In genomic region chr4:56424697-56425514, GRCh38 we compare ENCODE assay signal across 9 cellular contexts. TPM values are rescaled to one million over a fixed set of nuclear protein-coding genes. Genes with fewer than 3 reads are reported as not detected.
DNase-seq lines count a peak whose midpoint lies in the region; ATAC-seq and TF ChIP-seq lines count a peak whose summit lies in the region.
"Had no signal": no experiment of that assay in that cellular context is flagged by ENCODE, and none has a peak within 500 bp of the region (broad histone marks: within the 10 kb centered on the region; RNA-seq: fewer than 3 reads in every experiment).

No MANE protein-coding gene starts in this region.

- H3K36me3 ChIP-seq in IMR-90 (ENCODE audit: control insufficient read depth, insufficient read depth, low read length) (peaks cover 2% of the 10 kb centered on the region; the same call in 1 of the 2 replicates), cardiac muscle cell (no peaks in the 10 kb centered on the region)

- intact Hi-C loops in IMR-90 (cut with micrococcal nuclease) = loop anchor here (1.0 kb wide), 3 partner anchors 119 to 411 kb away; no protein-coding TSS in a partner anchor

- H3K56ac ChIP-seq in IMR-90 (ENCODE audit: extremely low read depth, insufficient read depth, low read length) = no peak overlapping the region

- dilution Hi-C loops in IMR-90 (cut with HindIII; ENCODE audit: low sequenced_read_pairs, unreplicated experiment) = no loop called here

- no peak overlapping the region for H3K23ac ChIP-seq in IMR-90 (ENCODE audit: low read depth, low read length)

- WGBS in IMR-90 (ENCODE audit: extremely low coverage in 2 of 2, insufficient read length in 1 of 2), 2 experiments = no CpG with 5 or more reads among the region's 5 CpGs

- H2AK5ac ChIP-seq in IMR-90 (ENCODE audit: low read depth, low read length) = no peak overlapping the region

- H3K4me1 Mint-ChIP-seq in activated CD8-positive, alpha-beta T cell treated with anti-CD3 and anti-CD28 coated beads, Interleukin-2, amount 10 ng/mL, durations not matched to agents 7 days and 5 days (ENCODE audit: low read depth) = peaks cover 20% of the 10 kb centered on the region

- POLR2A ChIA-PET in IMR-90 (lab: Charles Lee; ENCODE audit: unreplicated experiment) = no interaction called here
- POLR2A ChIA-PET in activated CD8-positive, alpha-beta T cell treated with anti-CD3 and anti-CD28 coated beads, Interleukin-2, amount 10 ng/mL, durations not matched to agents 7 days and 5 days (lab: Charles Lee) = interaction anchor here (1.0 to 2.2 kb wide), 3 partner anchors 10 to 41 kb away, joined by 3 to 12 read pairs (median 5); partner anchors contain the start of genes AASDH and PPAT

- no peaks in the 10 kb centered on the region for H3K27me3 Mint-ChIP-seq in activated CD8-positive, alpha-beta T cell treated with anti-CD3 and anti-CD28 coated beads, Interleukin-2, amount 10 ng/mL, durations not matched to agents 7 days and 5 days (ENCODE audit: low read depth)

- no peak overlapping the region for H4K91ac ChIP-seq in IMR-90 (ENCODE audit: insufficient read depth, low read depth, low read length)

- no peak overlapping the region for H4K5ac ChIP-seq in IMR-90 (ENCODE audit: low read depth, low read length)

- no peak overlapping the region for H2BK5ac ChIP-seq in IMR-90 (ENCODE audit: low read depth, low read length, poor library complexity, severe bottlenecking)

- H2AFZ ChIP-seq in IMR-90 (replicated peaks; ENCODE audit: low read length, poor library complexity) = no peak overlapping the region

- H3K4ac ChIP-seq in IMR-90 (ENCODE audit: low read depth, low read length) = no peak overlapping the region

- no peak overlapping the region for H4K8ac ChIP-seq in IMR-90 (ENCODE audit: low read depth in 2 of 2, low read length in 2 of 2)

- H3K9ac ChIP-seq in IMR-90 (ENCODE audit: low read depth, low read length) = no peak overlapping the region

- CTCF ChIA-PET in IMR-90 (lab: Yijun Ruan, JAX) = interaction anchor here (1.1 kb wide), 1 partner anchor 10 kb away, joined by 8 read pairs; the partner anchor contains the start of gene PPAT
- CTCF ChIA-PET in activated CD8-positive, alpha-beta T cell treated with anti-CD3 and anti-CD28 coated beads, Interleukin-2, amount 10 ng/mL, durations not matched to agents 7 days and 5 days (lab: Charles Lee) = interaction anchor here (0.6 to 4.4 kb wide), 20 partner anchors 10 to 412 kb away, joined by 3 to 58 read pairs (median 4); partner anchors contain the start of genes AASDH, PAICS and PPAT

- in situ Hi-C loops in IMR-90 (cut with MboI; ENCODE audit: low sequenced_read_pairs) = loop anchor here (25.0 kb wide), 1 partner anchor 412 kb away; no protein-coding TSS in a partner anchor

- ATAC-seq in IMR-90 (ENCODE audit: low read depth) (peak; percentile 67), GM21723 (IDR thresholded peaks at IDR 0.05; ENCODE audit: unreplicated experiment) (no peak)
- no peak for ATAC-seq in activated CD8-positive, alpha-beta T cell treated with anti-CD3 and anti-CD28 coated beads, Interleukin-2, amount 10 ng/mL, durations not matched to agents 7 days and 5 days

- H3K36me3 Mint-ChIP-seq in activated CD8-positive, alpha-beta T cell treated with anti-CD3 and anti-CD28 coated beads, Interleukin-2, amount 10 ng/mL, durations not matched to agents 7 days and 5 days (ENCODE audit: low read depth) = peaks cover 7% of the 10 kb centered on the region

- no peak for TF ChIP-seq POLR2A in IMR-90 (IDR thresholded peaks at IDR 0.05; ENCODE audit: low read depth, low read length)

- H3K9me3 ChIP-seq in IMR-90 (ENCODE audit: control insufficient read depth, insufficient read depth, low read length) (no peaks in the 10 kb centered on the region), cardiac muscle cell (ENCODE audit: low read depth) (no peaks in the 10 kb centered on the region)

- H3K14ac ChIP-seq in IMR-90 (replicated peaks; ENCODE audit: low read depth, low read length) = no peak overlapping the region

- no TSS peak for BruUV-seq in IMR-90 (replicated peaks; lab: Mats Ljungman, UMichigan)

- H3K9me1 ChIP-seq in IMR-90 (ENCODE audit: insufficient read depth, low read length) = 0 out of 2 replicates have a peak, but pooled peaks cover 4% of the 10 kb centered on the region

- no peak overlapping the region for H3K27ac Mint-ChIP-seq in activated CD8-positive, alpha-beta T cell treated with anti-CD3 and anti-CD28 coated beads, Interleukin-2, amount 10 ng/mL, durations not matched to agents 7 days and 5 days
- H3K27ac Mint-ChIP-seq: T-helper 1 cell treated with Interleukin-12 subunit alpha and Interleukin-12 subunit beta and Interleukin-4 antibody, amounts not matched to agents 30 μg/mL and 1 μg/mL, for 36 hours had no signal

- no peak overlapping the region for H2BK15ac ChIP-seq in IMR-90 (ENCODE audit: low read depth, low read length)

- H3K79me1 ChIP-seq in IMR-90 (ENCODE audit: low read depth in 1 of 2, low read length in 2 of 2) = peaks cover 10 to 24% of the 10 kb centered on the region in 2 experiments

- no peak overlapping the region for H3K4me3 Mint-ChIP-seq in activated CD8-positive, alpha-beta T cell treated with anti-CD3 and anti-CD28 coated beads, Interleukin-2, amount 10 ng/mL, durations not matched to agents 7 days and 5 days
- H3K4me3 Mint-ChIP-seq: T-helper 1 cell treated with Interleukin-12 subunit alpha and Interleukin-12 subunit beta and Interleukin-4 antibody, amounts not matched to agents 30 μg/mL and 1 μg/mL, for 36 hours had no signal

- H3K9me3 Mint-ChIP-seq in activated CD8-positive, alpha-beta T cell treated with anti-CD3 and anti-CD28 coated beads, Interleukin-2, amount 10 ng/mL, durations not matched to agents 7 days and 5 days (ENCODE audit: insufficient read depth) = no peaks in the 10 kb centered on the region

- no peak overlapping the region for H2BK20ac ChIP-seq in IMR-90 (ENCODE audit: low read depth, low read length)

- no peaks in the 10 kb centered on the region for H3K27me3 ChIP-seq in IMR-90 (ENCODE audit: control insufficient read depth, insufficient read depth, low read length)
- H3K27me3 ChIP-seq in cardiac muscle cell = no peaks in the 10 kb centered on the region

- H3K4me2 ChIP-seq in IMR-90 (ENCODE audit: low read depth, low read length) = no peak overlapping the region

- H2BK120ac ChIP-seq in IMR-90 (ENCODE audit: low read depth, low read length) = no peak overlapping the region

- H3K4me1 ChIP-seq in IMR-90 (ENCODE audit: control insufficient read depth, insufficient read depth, low read length) (no peaks in the 10 kb centered on the region), cardiac muscle cell (ENCODE audit: low read depth) (peaks cover 11% of the 10 kb centered on the region)

- no peak overlapping the region for H3K4me3 ChIP-seq in IMR-90 (ENCODE audit: insufficient read depth, low read depth, low read length)
- no peak overlapping the region for H3K4me3 ChIP-seq in cardiac muscle cell

- no peak overlapping the region for H3K27ac ChIP-seq in IMR-90 (ENCODE audit: insufficient read depth, low read length)
- H3K27ac ChIP-seq in cardiac muscle cell = peak overlapping the region; percentile 4

- H4K20me1 ChIP-seq in IMR-90 (ENCODE audit: insufficient read depth, low read length) = no peaks in the 10 kb centered on the region; the same call in none of the 2 replicates

- TF ChIP-seq CTCF in IMR-90 (conservative IDR thresholded peaks at IDR 0.05; ENCODE audit: low read depth, low read length) (peak; percentile 65), cardiac muscle cell (IDR thresholded peaks at IDR 0.05; ENCODE audit: low read depth, low read length) (peak; percentile 73)

- no peak overlapping the region for H2AK9ac ChIP-seq in IMR-90 (replicated peaks; ENCODE audit: low read depth, low read length, poor library complexity)

- DNase-seq in DMS 273 treated with DMSO at 0.1 percent for 48 hours (lab: John Stamatoyannopoulos, UW) = peak; percentile 0
- peak; percentile 45 for DNase-seq in IMR-90
- peak; percentile 55 for DNase-seq in activated CD8-positive, alpha-beta T cell treated with anti-CD3 and anti-CD28 coated beads, Interleukin-2, amount 10 ng/mL, durations not matched to agents 7 days and 5 days
- DNase-seq in cardiac muscle cell (ENCODE audit: low read depth in 1 of 2, low spot score in 1 of 2) = peak; percentile 41 to 60
- DNase-seq in stimulated activated CD4-positive, alpha-beta T cell treated with anti-CD3 and anti-CD28 coated beads, Interleukin-4, amount 100 ng/mL, for 24 hours = peak; percentile 38
- no peak for DNase-seq in UCSD-AML1 (lab: John Stamatoyannopoulos, UW; ENCODE audit: unreplicated experiment)
- DNase-seq in SKM-1 (lab: John Stamatoyannopoulos, UW; ENCODE audit: unreplicated experiment) = no peak

- no peak overlapping the region for H3K18ac ChIP-seq in IMR-90 (ENCODE audit: low read depth, low read length)

- peak; percentile 53 for TF ChIP-seq RAD21 in IMR-90 (IDR thresholded peaks at IDR 0.05; ENCODE audit: low read length)

RNA-seq across cellular contexts. Expression of gene PPAT, which starts 10.5 kb away (rescaled TPM):
- 21.1 and 32.2 TPM in 2 replicates for total RNA-seq in IMR-90 (2012; rRNA removed)
- polyA plus RNA-seq in IMR-90 (2012; rRNA removed) = 5.9 and 7.0 TPM in 2 replicates
- polyA plus RNA-seq in IMR-90 (2012; cell fraction: cytosol; rRNA removed) = 1.4 and 1.5 TPM in 2 replicates
- polyA plus RNA-seq in IMR-90 (2012; cell fraction: nucleus; rRNA removed; ENCODE audit: low replicate concordance) = 1.4 and 6.4 TPM in 2 replicates
- total RNA-seq in activated CD8-positive, alpha-beta T cell treated with anti-CD3 and anti-CD28 coated beads, Interleukin-2, amount 10 ng/mL, durations not matched to agents 7 days and 5 days = 10 to 100 TPM; 29.0 to 32.5 TPM
- 13.7 and 14.7 TPM in 2 replicates for total RNA-seq in cardiac muscle cell
- polyA plus RNA-seq in cardiac muscle cell = 21.6 and 27.4 TPM in 2 replicates

RNA-seq across cellular contexts. Expression of gene PAICS, which starts 11.2 kb away (rescaled TPM):
- total RNA-seq in IMR-90 (2012; rRNA removed) (47.9 and 76.9 TPM in 2 replicates), cardiac muscle cell (65.3 and 67.1 TPM in 2 replicates)
- polyA plus RNA-seq in IMR-90 (2012; rRNA removed) (86.6 and 109 TPM in 2 replicates), cardiac muscle cell (115 and 133 TPM in 2 replicates)
- 26.9 and 56.3 TPM in 2 replicates for polyA plus RNA-seq in IMR-90 (2012; cell fraction: cytosol; rRNA removed)
- 16.8 and 74.7 TPM in 2 replicates for polyA plus RNA-seq in IMR-90 (2012; cell fraction: nucleus; rRNA removed; ENCODE audit: low replicate concordance)
- total RNA-seq in activated CD8-positive, alpha-beta T cell treated with anti-CD3 and anti-CD28 coated beads, Interleukin-2, amount 10 ng/mL, durations not matched to agents 7 days and 5 days = 100 to 1,000 TPM; 180 to 188 TPM

RNA-seq across cellular contexts. Expression of gene AASDH, which starts 37.6 kb away (rescaled TPM):
- 12.0 and 13.1 TPM in 2 replicates for total RNA-seq in IMR-90 (2012; rRNA removed)
- polyA plus RNA-seq in IMR-90 (2012; rRNA removed) = 3.5 and 4.7 TPM in 2 replicates
- 0.66 and 0.74 TPM in 2 replicates for polyA plus RNA-seq in IMR-90 (2012; cell fraction: cytosol; rRNA removed)
- polyA plus RNA-seq in IMR-90 (2012; cell fraction: nucleus; rRNA removed; ENCODE audit: low replicate concordance) = 1.0 and 8.4 TPM in 2 replicates
- 1 to 10 TPM; 8.5 to 9.9 TPM for total RNA-seq in activated CD8-positive, alpha-beta T cell treated with anti-CD3 and anti-CD28 coated beads, Interleukin-2, amount 10 ng/mL, durations not matched to agents 7 days and 5 days
- 5.2 and 8.4 TPM in 2 replicates for total RNA-seq in cardiac muscle cell
- polyA plus RNA-seq in cardiac muscle cell = 13.2 and 15.7 TPM in 2 replicates

RNA-seq across cellular contexts. Expression of gene SRP72, which starts 42.5 kb away (rescaled TPM):
- 123 and 197 TPM in 2 replicates for total RNA-seq in IMR-90 (2012; rRNA removed)
- polyA plus RNA-seq in IMR-90 (2012; rRNA removed) = 72.7 and 73.8 TPM in 2 replicates
- polyA plus RNA-seq in IMR-90 (2012; cell fraction: cytosol; rRNA removed) = 16.4 and 27.1 TPM in 2 replicates
- polyA plus RNA-seq in IMR-90 (2012; cell fraction: nucleus; rRNA removed; ENCODE audit: low replicate concordance) = 18.5 and 94.6 TPM in 2 replicates
- 100 to 1,000 TPM; 131 to 132 TPM for total RNA-seq in activated CD8-positive, alpha-beta T cell treated with anti-CD3 and anti-CD28 coated beads, Interleukin-2, amount 10 ng/mL, durations not matched to agents 7 days and 5 days
- 35.3 and 46.9 TPM in 2 replicates for total RNA-seq in cardiac muscle cell
- polyA plus RNA-seq in cardiac muscle cell = 87.1 and 104 TPM in 2 replicates

Comparison
In these comparisons a context has a peak if more than half of its experiments do, and no peak if none do; other contexts are left out.
1. DNase-seq: peak in DMS 273 treated with DMSO at 0.1 percent for 48 hours (single experiment), IMR-90 (single experiment), activated CD8-positive, alpha-beta T cell treated with anti-CD3 and anti-CD28 coated beads, Interleukin-2, amount 10 ng/mL, durations not matched to agents 7 days and 5 days (single experiment), cardiac muscle cell (2 of 2) and stimulated activated CD4-positive, alpha-beta T cell treated with anti-CD3 and anti-CD28 coated beads, Interleukin-4, amount 100 ng/mL, for 24 hours (single experiment); none in UCSD-AML1 (single experiment) and SKM-1 (single experiment).